Comparison of ENCODE assay signal across 16 cellular contexts in the genomic region with DNA sequence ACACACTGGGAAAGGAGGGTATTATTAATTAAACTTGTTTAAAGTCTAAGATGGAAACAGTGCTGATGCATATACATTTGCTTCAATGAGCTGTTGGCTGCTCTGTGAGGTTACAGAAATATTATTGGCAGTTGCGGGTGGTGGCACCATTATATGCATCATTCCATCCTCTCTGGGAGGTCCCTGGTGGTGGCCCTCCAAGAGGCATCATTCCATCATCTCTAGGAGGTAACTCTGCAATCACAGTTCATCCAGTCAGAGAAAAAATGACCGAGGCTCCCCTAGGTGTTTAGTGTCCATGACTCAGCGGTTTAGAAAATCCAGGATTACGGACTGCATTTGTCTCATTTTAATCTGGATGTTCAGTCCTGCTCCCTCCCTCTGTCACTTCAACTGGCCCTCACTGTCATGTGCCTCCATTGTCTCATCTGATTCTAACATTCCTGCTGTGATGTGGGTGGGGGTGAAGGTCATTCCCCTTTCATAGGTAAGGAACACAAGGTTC. TPM values are rescaled to one million over a fixed set of nuclear protein-coding genes. Genes with fewer than 3 reads are reported as not detected.
DNase-seq lines count a peak whose midpoint lies in the region; ATAC-seq, FAIRE-seq and TF ChIP-seq lines count a peak whose summit lies in the region.
"Had no signal": no experiment of that assay in that cellular context is flagged by ENCODE, and none has a peak within 500 bp of the region (broad histone marks: within the 10 kb centered on the region; RNA-seq: fewer than 3 reads in every experiment).

No MANE protein-coding gene starts in this region.

- FAIRE-seq in HepG2 (lab: Jason Lieb, UNC) (no peak), K562 (lab: Jason Lieb, UNC) (no peak)
- FAIRE-seq: GM12878, GM18507, H54 had no signal

- H3K4me1 ChIP-seq in HepG2 (ENCODE audit: insufficient read depth, low read length) (no peaks in the 10 kb centered on the region), right lobe of liver (no peaks in the 10 kb centered on the region), K562 (replicated peaks in 1 of 2; ENCODE audit: control insufficient read depth in 2 of 2, insufficient read depth in 2 of 2, low read length in 2 of 2) (no peaks in the 10 kb centered on the region)

- H4K20me1 ChIP-seq in HepG2 (ENCODE audit: insufficient read depth, low read length) (no peaks in the 10 kb centered on the region), K562 (replicated peaks; ENCODE audit: control insufficient read depth, insufficient read depth, low read length) (no peaks in the 10 kb centered on the region)

- no peaks in the 10 kb centered on the region for H3K9me1 ChIP-seq in K562 (ENCODE audit: control insufficient read depth, insufficient read depth, low read length)

- H3K79me2 ChIP-seq in HepG2 (ENCODE audit: insufficient read depth, low read length) (no peaks in the 10 kb centered on the region), K562 (ENCODE audit: control insufficient read depth, insufficient read depth, low read length) (no peaks in the 10 kb centered on the region)

- CTCF ChIA-PET in HepG2 (lab: Yijun Ruan, JAX; ENCODE audit: low intra/inter-chr PET ratio, low total read pairs), result no interaction called here
- CTCF ChIA-PET in K562 (lab: Yijun Ruan, JAX; ENCODE audit: low intra/inter-chr PET ratio), result interaction anchor here (0.6 kb wide), 1 partner anchor 457 kb away, joined by 5 read pairs; no protein-coding TSS in a partner anchor

- no peak for TF ChIP-seq RAD21 in HepG2 (CRISPR knock-in tag; IDR thresholded peaks at IDR 0.05)
- no peak for TF ChIP-seq RAD21 in K562 (CRISPR knock-in tag; conservative IDR thresholded peaks at IDR 0.05 in 1 of 2, IDR thresholded peaks at IDR 0.05 in 1 of 2)

- H3K4me3 ChIP-seq in HepG2 (replicated peaks in 1 of 3; ENCODE audit: insufficient read depth in 1 of 3, low read depth in 2 of 3, low read length in 3 of 3), result no peak overlapping the region
- H3K4me3 ChIP-seq in right lobe of liver, result no peak overlapping the region
- no peak overlapping the region for H3K4me3 ChIP-seq in K562
- no peak overlapping the region for H3K4me3 ChIP-seq in H7 (ENCODE audit: insufficient read depth, low read depth, low read length)
- H3K4me3 ChIP-seq: GM12878 had no signal

- 47% methylated on average over 4 of the region's 4 CpGs for WGBS in HepG2 (ENCODE audit: low lambda C conversion rate)
- WGBS in right lobe of liver (ENCODE audit: insufficient coverage, low coverage, low lambda C conversion rate, missing lambda C conversion rate), result 84% methylated on average over 4 of the region's 4 CpGs
- 7% methylated on average over 4 of the region's 4 CpGs for WGBS in K562 (ENCODE audit: insufficient coverage, low coverage, missing lambda C conversion rate)

- H3K4me2 ChIP-seq in HepG2 (ENCODE audit: low read depth, low read length) (no peak overlapping the region), K562 (ENCODE audit: insufficient read depth, low read length) (no peak overlapping the region)

- TF ChIP-seq POLR2A in HepG2 (IDR thresholded peaks at IDR 0.05; ENCODE audit: insufficient read depth in 1 of 2, low read depth in 2 of 2, low read length in 2 of 2), result no peak
- no peak for TF ChIP-seq POLR2A in right lobe of liver (IDR thresholded peaks at IDR 0.05)
- no peak for TF ChIP-seq POLR2A in K562 (conservative IDR thresholded peaks at IDR 0.05)

- DNase-seq in HepG2 (ENCODE audit: low spot score) (no peak), right lobe of liver (no peak), K562 (ENCODE audit: extremely low read depth in 1 of 4, low spot score in 3 of 4) (no peak), retina (peak; percentile 17), GM20000 (ENCODE audit: low spot score) (no peak), H7 (no peak), DMS53 (lab: John Stamatoyannopoulos, UW) (no peak)
- DNase-seq: 8988T; ACHN; C1 segment of cervical spinal cord; Calu3; CD4-positive, alpha-beta T cell; DMS 273 treated with DMSO at 0.1 percent for 48 hours had no signal

- no peak overlapping the region for H2AFZ ChIP-seq in HepG2 (ENCODE audit: low read length)
- H2AFZ ChIP-seq in K562 (ENCODE audit: low read depth, low read length), result no peak overlapping the region

- H3K9ac ChIP-seq in HepG2 (ENCODE audit: insufficient read depth, low read depth, low read length), result no peak overlapping the region
- no peak overlapping the region for H3K9ac ChIP-seq in K562 (ENCODE audit: insufficient read depth in 1 of 2, low read depth in 2 of 2, low read length in 2 of 2)

- H3K9me3 ChIP-seq in HepG2 (ENCODE audit: low read length), result no peaks in the 10 kb centered on the region
- no peaks in the 10 kb centered on the region for H3K9me3 ChIP-seq in right lobe of liver
- no peaks in the 10 kb centered on the region for H3K9me3 ChIP-seq in K562 (replicated peaks; ENCODE audit: control insufficient read depth, insufficient read depth, low read depth, low read length)

- no peak overlapping the region for H3K27ac ChIP-seq in HepG2 (ENCODE audit: extremely low read length, insufficient read depth, low read length)
- H3K27ac ChIP-seq in right lobe of liver, result no peak overlapping the region
- no peak overlapping the region for H3K27ac ChIP-seq in K562 (ENCODE audit: extremely low read depth, low read depth, low read length)

- TF ChIP-seq CTCF in HepG2 (CRISPR knock-in tag; IDR thresholded peaks at IDR 0.05) (no peak), right lobe of liver (IDR thresholded peaks at IDR 0.05) (no peak), K562 (IDR thresholded peaks at IDR 0.05 in 2 of 3, conservative IDR thresholded peaks at IDR 0.05 in 1 of 3; ENCODE audit: insufficient read depth in 2 of 3, low read depth in 1 of 3, low read length in 3 of 3) (no peak), GM20000 (IDR thresholded peaks at IDR 0.05; ENCODE audit: extremely low read depth, missing control alignments) (no peak)

- ATAC-seq in HepG2 (no peak), right lobe of liver (no peak), K562 (no peak)
- ATAC-seq: GM12878 had no signal

- intact Hi-C loops in HepG2 (cut with micrococcal nuclease; ENCODE audit: unreplicated experiment), result no loop called here
- intact Hi-C loops in right lobe of liver (cut with DNase I), result no loop called here
- intact Hi-C loops in K562 (cut with micrococcal nuclease), result no loop called here

- H3K27me3 ChIP-seq in HepG2 (ENCODE audit: control insufficient read depth in 1 of 2, insufficient read depth in 2 of 2, low read length in 2 of 2), result peaks cover 0 to 4% of the 10 kb centered on the region in 2 experiments; a peak in 2 of 5 replicates
- no peaks in the 10 kb centered on the region for H3K27me3 ChIP-seq in right lobe of liver
- H3K27me3 ChIP-seq in K562 (ENCODE audit: control insufficient read depth in 2 of 2, insufficient read depth in 2 of 2, low read length in 2 of 2), result peaks cover 4 to 19% of the 10 kb centered on the region in 2 experiments; a peak in 4 of 5 replicates
- H3K27me3 ChIP-seq in H7 (ENCODE audit: control insufficient read depth, insufficient read depth, low read length), result peaks cover 37% of the 10 kb centered on the region

- H3K36me3 ChIP-seq in HepG2 (replicated peaks in 1 of 2; ENCODE audit: control insufficient read depth in 1 of 2, insufficient read depth in 2 of 2, low read length in 2 of 2), result no peaks in the 10 kb centered on the region
- no peaks in the 10 kb centered on the region for H3K36me3 ChIP-seq in right lobe of liver
- H3K36me3 ChIP-seq in K562 (ENCODE audit: control insufficient read depth, insufficient read depth, low read length), result no peaks in the 10 kb centered on the region
- H3K36me3 ChIP-seq in H7 (replicated peaks; ENCODE audit: control insufficient read depth, insufficient read depth, low read length), result no peaks in the 10 kb centered on the region

- no TSS peak for BruUV-seq in HepG2 (replicated peaks; lab: Mats Ljungman, UMichigan)
- no TSS peak for BruUV-seq in K562 (replicated peaks; lab: Mats Ljungman, UMichigan)

- no peak for TF ChIP-seq EP300 in HepG2 (IDR thresholded peaks at IDR 0.05; ENCODE audit: low read depth in 2 of 2, low read length in 2 of 2)
- TF ChIP-seq EP300 in HepG2 (CRISPR knock-in tag; IDR thresholded peaks at IDR 0.05; ENCODE audit: borderline replicate concordance), result no peak
- no peak for TF ChIP-seq EP300 in K562 (IDR thresholded peaks at IDR 0.05; ENCODE audit: low read length)

- in situ Hi-C loops in HepG2 (cut with HindIII; ENCODE audit: extremely low pct_ligation_motif_present, low pct_unique_long_range_greater_than_20kb), result no loop called here
- in situ Hi-C loops in K562 (cut with MboI), result no loop called here

- POLR2A ChIA-PET in HepG2 (lab: Yijun Ruan, JAX) (no interaction called here), K562 (lab: Yijun Ruan, JAX) (no interaction called here)

RNA-seq across cellular contexts. Expression of a gene that starts 15.4 kb away (rescaled TPM):
- total RNA-seq in HepG2 (2016; rRNA removed; fragmentation: Illumina TruSeq; extraction: Trizol) (not detected in 2 replicates), right lobe of liver (1 to 10 TPM; 1.3 to 7.3 (median 6.4) TPM), K562 (2014; rRNA removed) (not detected in 2 replicates), K562 (2014; rRNA removed; fragmentation: Illumina TruSeq; extraction: Trizol) (not detected in 2 replicates), K562 (2015; rRNA removed; fragmentation: Illumina TruSeq; extraction: Trizol) (0.04 and 0.11 TPM in 2 replicates), K562 (2021) (0.02 and 0.11 TPM in 2 replicates)
- not detected in 2 replicates for total RNA-seq in HepG2 (2016; cell fraction: cytosol; rRNA removed; fragmentation: Illumina TruSeq; extraction: Trizol; ENCODE audit: low read depth)
- not detected in 2 replicates for total RNA-seq in HepG2 (2016; cell fraction: insoluble cytoplasmic fraction; rRNA removed; fragmentation: Illumina TruSeq; extraction: Trizol)
- total RNA-seq in HepG2 (2016; cell fraction: membrane; rRNA removed; fragmentation: Illumina TruSeq; extraction: Trizol), result not detected in 2 replicates
- not detected in 2 replicates for total RNA-seq in HepG2 (2016; cell fraction: nucleus; rRNA removed; fragmentation: Illumina TruSeq; extraction: Trizol)
- polyA plus RNA-seq in HepG2 (2011; rRNA removed) (not detected in 2 replicates), K562 (2011; rRNA removed) (not detected in 2 replicates), K562 (2014; fragmentation: Illumina TruSeq; extraction: Trizol) (not detected in 2 replicates), K562 (2014; fragmentation: Nextera tagmentation; extraction: Ambion mirVana) (not detected), K562 (2014; rRNA removed) (not detected in 2 replicates)
- polyA plus RNA-seq in HepG2 (2011; cell fraction: cytosol; rRNA removed), result not detected in 2 replicates
- polyA plus RNA-seq in HepG2 (2011; cell fraction: nucleus; rRNA removed), result not detected in 2 replicates
- polyA plus RNA-seq in HepG2 (2012), result not detected in 2 replicates
- not detected in 2 replicates for polyA plus RNA-seq in HepG2 (2016; cell fraction: cytosol; fragmentation: Illumina TruSeq; extraction: Trizol; ENCODE audit: low read depth)
- not detected in 2 replicates for polyA plus RNA-seq in HepG2 (2016; cell fraction: insoluble cytoplasmic fraction; fragmentation: Illumina TruSeq; extraction: Trizol; ENCODE audit: low read depth)
- not detected in 2 replicates for polyA plus RNA-seq in HepG2 (2016; cell fraction: membrane; fragmentation: Illumina TruSeq; extraction: Trizol; ENCODE audit: low read depth)
- polyA plus RNA-seq in HepG2 (2016; cell fraction: nucleus; fragmentation: Illumina TruSeq; extraction: Trizol; ENCODE audit: insufficient read depth, low read depth), result not detected in 2 replicates
- polyA minus RNA-seq in HepG2 (2011; rRNA and poly(A)+ RNA removed; ENCODE audit: low replicate concordance), result not detected in 2 replicates
- not detected in 2 replicates for polyA minus RNA-seq in HepG2 (2011; cell fraction: cytosol; rRNA and poly(A)+ RNA removed)
- polyA minus RNA-seq in HepG2 (2011; cell fraction: nucleus; rRNA and poly(A)+ RNA removed), result not detected in 2 replicates
- total RNA-seq in K562 (2011; cell fraction: chromatin; rRNA removed; ENCODE audit: low replicate concordance), result not detected in 2 replicates
- not detected in 2 replicates for total RNA-seq in K562 (2011; cell fraction: nucleolus; rRNA removed)
- not detected in 2 replicates for total RNA-seq in K562 (2011; cell fraction: nucleoplasm; rRNA removed)
- polyA plus RNA-seq in K562 (2011; cell fraction: cytosol; rRNA removed), result not detected in 2 replicates
- polyA plus RNA-seq in K562 (2011; cell fraction: nucleus; rRNA removed), result not detected in 2 replicates
- polyA plus RNA-seq in K562 (2012), result under 0.01 and 0.03 TPM in 2 replicates
- not detected in 2 replicates for polyA minus RNA-seq in K562 (2011; rRNA and poly(A)+ RNA removed)
- not detected in 2 replicates for polyA minus RNA-seq in K562 (2011; cell fraction: cytosol; rRNA and poly(A)+ RNA removed)
- polyA minus RNA-seq in K562 (2011; cell fraction: nucleus; rRNA and poly(A)+ RNA removed), result not detected in 2 replicates
- total RNA-seq in H7 (2014; rRNA removed; shearing (Covaris generic)), result 0.07 and 0.37 TPM in 2 replicates
- total RNA-seq: Calu3 had no signal
